In the genomic region with DNA sequence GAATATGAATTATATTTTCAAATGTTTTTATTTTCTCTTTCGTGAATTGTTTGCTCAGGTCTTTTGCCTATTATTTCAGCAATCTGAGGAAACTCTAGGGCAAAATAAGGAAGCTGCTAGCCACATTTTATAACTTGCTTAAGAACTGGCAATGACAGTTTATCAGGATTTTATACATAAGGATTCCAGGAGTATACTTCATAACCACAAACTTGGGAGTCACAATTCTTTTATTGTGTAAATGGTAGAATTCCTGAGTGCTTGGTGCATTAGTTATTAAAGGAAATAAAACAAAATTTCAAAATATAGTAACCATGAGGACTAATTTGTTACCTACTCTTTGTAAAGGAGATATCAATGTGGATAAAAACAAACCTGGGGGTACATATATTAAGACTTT, we compare ENCODE assay signal across 15 cellular contexts. TPM values are rescaled to one million over a fixed set of nuclear protein-coding genes. Genes with fewer than 3 reads are reported as not detected.
DNase-seq lines count a peak whose midpoint lies in the region; ATAC-seq and TF ChIP-seq lines count a peak whose summit lies in the region.
"Had no signal": no experiment of that assay in that cellular context is flagged by ENCODE, and none has a peak within 500 bp of the region (broad histone marks: within the 10 kb centered on the region; RNA-seq: fewer than 3 reads in every experiment).

No MANE protein-coding gene starts in this region.

- H3K4me3 Mint-ChIP-seq in CD14-positive monocyte, result no peak overlapping the region
- H3K4me3 Mint-ChIP-seq in stimulated activated effector memory CD8-positive, alpha-beta T cell treated with anti-CD3 and anti-CD28 coated beads, Interleukin-12 subunit alpha, Interleukin-12 subunit beta, amount 100 ng/mL, for 72 hours, result no peak overlapping the region
- H3K4me3 Mint-ChIP-seq: activated CD4-positive, alpha-beta T cell treated with anti-CD3 and anti-CD28 coated beads, Interleukin-2, amount 10 ng/mL, durations not matched to agents 7 days and 5 days; activated T-cell treated with anti-CD3 and anti-CD28 coated beads, Interleukin-2, amount 50 U/mL, for 24 hours; CD8-positive, alpha-beta memory T cell; dendritic cell treated with granulocyte-macrophage colony-stimulating factor and Interleukin-4, amounts not matched to agents 40 ng/mL and 50 ng/mL, for 4 days; natural killer cell had no signal

- no peaks in the 10 kb centered on the region for H3K79me2 ChIP-seq in GM23248 (ENCODE audit: insufficient read depth)
- H3K79me2 ChIP-seq in fibroblast of lung (ENCODE audit: control insufficient read depth, insufficient read depth, low read length), result no peaks in the 10 kb centered on the region

- H3K4me3 ChIP-seq in GM23248, result no peak overlapping the region
- no peak overlapping the region for H3K4me3 ChIP-seq in SK-N-MC
- no peak overlapping the region for H3K4me3 ChIP-seq in fibroblast of lung (replicated peaks in 1 of 4; ENCODE audit: control extremely low read depth in 1 of 4, insufficient read depth in 1 of 4, low read depth in 3 of 4, low read length in 4 of 4)
- H3K4me3 ChIP-seq in skeletal muscle satellite cell (ENCODE audit: low read length), result no peak overlapping the region

- no peak for ATAC-seq in GM18867 (IDR thresholded peaks at IDR 0.05; ENCODE audit: unreplicated experiment)
- ATAC-seq in stimulated activated effector memory CD8-positive, alpha-beta T cell treated with anti-CD3 and anti-CD28 coated beads, Interleukin-12 subunit alpha, Interleukin-12 subunit beta, amount 100 ng/mL, for 72 hours, result no peak
- ATAC-seq: esophagus mucosa had no signal

- H3K27me3 Mint-ChIP-seq in CD14-positive monocyte (ENCODE audit: low read depth in 3 of 3), result peaks cover 0 to 3% (median 0%) of the 10 kb centered on the region in 3 donors
- H3K27me3 Mint-ChIP-seq: dendritic cell treated with granulocyte-macrophage colony-stimulating factor and Interleukin-4, amounts not matched to agents 40 ng/mL and 50 ng/mL, for 4 days had no signal

- no peaks in the 10 kb centered on the region for H3K27me3 ChIP-seq in GM23248 (replicated peaks; ENCODE audit: insufficient read depth)
- no peaks in the 10 kb centered on the region for H3K27me3 ChIP-seq in fibroblast of lung (ENCODE audit: control insufficient read depth, insufficient read depth, low read length)
- no peaks in the 10 kb centered on the region for H3K27me3 ChIP-seq in skeletal muscle satellite cell (ENCODE audit: control insufficient read depth, insufficient read depth, low read length)

- H3K4me1 Mint-ChIP-seq in CD14-positive monocyte, result peaks cover 3% of the 10 kb centered on the region
- H3K4me1 Mint-ChIP-seq in stimulated activated effector memory CD8-positive, alpha-beta T cell treated with anti-CD3 and anti-CD28 coated beads, Interleukin-12 subunit alpha, Interleukin-12 subunit beta, amount 100 ng/mL, for 72 hours, result no peaks in the 10 kb centered on the region
- H3K4me1 Mint-ChIP-seq: activated CD4-positive, alpha-beta T cell treated with anti-CD3 and anti-CD28 coated beads, Interleukin-2, amount 10 ng/mL, durations not matched to agents 7 days and 5 days; CD8-positive, alpha-beta memory T cell; natural killer cell had no signal

- intact Hi-C loops in CD14-positive monocyte (cut with micrococcal nuclease), result loop anchor here in 1 of 2 donors (10.0 kb wide), 1 partner anchor 366 kb away; no protein-coding TSS in a partner anchor

- no peaks in the 10 kb centered on the region for H3K9me2 ChIP-seq in GM23248 (ENCODE audit: insufficient read depth)

- in situ Hi-C loops in GM23248 (cut with MboI), result no loop called here

- no peaks in the 10 kb centered on the region for H3K9me3 ChIP-seq in GM23248 (ENCODE audit: low read depth)
- H3K9me3 ChIP-seq in SK-N-MC (ENCODE audit: low read depth, low read length), result no peaks in the 10 kb centered on the region
- no peaks in the 10 kb centered on the region for H3K9me3 ChIP-seq in fibroblast of lung (ENCODE audit: control insufficient read depth, insufficient read depth, low read depth, low read length)
- H3K9me3 ChIP-seq in skeletal muscle satellite cell (replicated peaks; ENCODE audit: low read length), result no peaks in the 10 kb centered on the region

- TF ChIP-seq CTCF in fibroblast of lung (conservative IDR thresholded peaks at IDR 0.05 in 1 of 2, IDR thresholded peaks at IDR 0.05 in 1 of 2; ENCODE audit: low read depth in 1 of 2, low read length in 2 of 2) (no peak), CD14-positive monocyte (IDR thresholded peaks at IDR 0.05) (no peak)

- peak overlapping the region; percentile 85 for H3K4me2 ChIP-seq in GM23248 (ENCODE audit: unreplicated experiment)
- peak overlapping the region; percentile 23 for H3K4me2 ChIP-seq in fibroblast of lung (ENCODE audit: extremely low read depth, insufficient read depth, low read length)
- peak overlapping the region; percentile 64 for H3K4me2 ChIP-seq in skeletal muscle satellite cell (ENCODE audit: low read length)

- peaks cover 34% of the 10 kb centered on the region for H3F3A ChIP-seq in GM23248 (ENCODE audit: insufficient read depth)

- no peaks in the 10 kb centered on the region for H3K36me3 Mint-ChIP-seq in CD14-positive monocyte
- H3K36me3 Mint-ChIP-seq in stimulated activated effector memory CD8-positive, alpha-beta T cell treated with anti-CD3 and anti-CD28 coated beads, Interleukin-12 subunit alpha, Interleukin-12 subunit beta, amount 100 ng/mL, for 72 hours, result no peaks in the 10 kb centered on the region
- H3K36me3 Mint-ChIP-seq: CD8-positive, alpha-beta memory T cell; natural killer cell had no signal

- DNase-seq in GM23248 (peak; percentile 94), SK-N-MC (ENCODE audit: low read depth, low spot score) (no peak), fibroblast of lung (ENCODE audit: low read depth in 2 of 2) (peak; percentile 89 to 91), CD14-positive monocyte (ENCODE audit: low spot score) (no peak)
- no peak for DNase-seq in activated effector memory CD4-positive, alpha-beta T cell treated with Interleukin-2 at 50 U/mL for 16 hours
- DNase-seq in stimulated activated effector memory CD8-positive, alpha-beta T cell treated with anti-CD3 and anti-CD28 coated beads, Interleukin-12 subunit alpha, Interleukin-12 subunit beta, amount 100 ng/mL, for 72 hours (ENCODE audit: low spot score in 2 of 2), result no peak
- DNase-seq: activated CD4-positive, alpha-beta T cell treated with anti-CD3 and anti-CD28 coated beads, Interleukin-2, amount 10 ng/mL, durations not matched to agents 7 days and 5 days; activated T-cell treated with anti-CD3 and anti-CD28 coated beads, Interleukin-2, amount 50 U/mL, for 24 hours; CD8-positive, alpha-beta memory T cell; natural killer cell; stimulated activated CD4-positive, alpha-beta T cell treated with anti-CD3 and anti-CD28 coated beads, Interleukin-1b, Interleukin-23, amount 100 ng/mL, for 48 hours had no signal

- H3K4me1 ChIP-seq in GM23248 (ENCODE audit: insufficient read depth) (peaks cover 36% of the 10 kb centered on the region), fibroblast of lung (ENCODE audit: control insufficient read depth, extremely low read depth, insufficient read depth, low read length) (peaks cover 15% of the 10 kb centered on the region), skeletal muscle satellite cell (ENCODE audit: control insufficient read depth, insufficient read depth, low read length) (peaks cover 42% of the 10 kb centered on the region)

- no peaks in the 10 kb centered on the region for H4K20me1 ChIP-seq in GM23248 (ENCODE audit: insufficient read depth)
- H4K20me1 ChIP-seq in fibroblast of lung (ENCODE audit: control insufficient read depth, extremely low read depth, insufficient read depth, low read length), result no peaks in the 10 kb centered on the region

- H3K27ac ChIP-seq in GM23248 (peak overlapping the region; percentile 88), SK-N-MC (peak overlapping the region; percentile 98), fibroblast of lung (ENCODE audit: insufficient read depth, low read length) (peak overlapping the region; percentile 81)

- H3K36me3 ChIP-seq in GM23248 (ENCODE audit: low read depth), result no peaks in the 10 kb centered on the region
- no peaks in the 10 kb centered on the region for H3K36me3 ChIP-seq in SK-N-MC (ENCODE audit: insufficient read depth, low read length)
- no peaks in the 10 kb centered on the region for H3K36me3 ChIP-seq in fibroblast of lung (ENCODE audit: control insufficient read depth, insufficient read depth, low read length)
- no peaks in the 10 kb centered on the region for H3K36me3 ChIP-seq in skeletal muscle satellite cell (ENCODE audit: insufficient read depth, low read length)

- 11 to 17% methylated on average over 1 of the region's 1 CpG for WGBS in GM23248 (ENCODE audit: low coverage in 1 of 2, low lambda C conversion rate in 2 of 2, missing lambda C conversion rate in 2 of 2), 2 experiments

- H3K27ac Mint-ChIP-seq in CD14-positive monocyte, result no peak overlapping the region
- no peak overlapping the region for H3K27ac Mint-ChIP-seq in stimulated activated effector memory CD8-positive, alpha-beta T cell treated with anti-CD3 and anti-CD28 coated beads, Interleukin-12 subunit alpha, Interleukin-12 subunit beta, amount 100 ng/mL, for 72 hours
- H3K27ac Mint-ChIP-seq: activated CD4-positive, alpha-beta T cell treated with anti-CD3 and anti-CD28 coated beads, Interleukin-2, amount 10 ng/mL, durations not matched to agents 7 days and 5 days; activated T-cell treated with anti-CD3 and anti-CD28 coated beads, Interleukin-2, amount 50 U/mL, for 24 hours; CD8-positive, alpha-beta memory T cell; dendritic cell treated with granulocyte-macrophage colony-stimulating factor and Interleukin-4, amounts not matched to agents 40 ng/mL and 50 ng/mL, for 4 days; natural killer cell had no signal

- peaks cover 0 to 1% (median 0%) of the 10 kb centered on the region in 7 donors for H3K9me3 Mint-ChIP-seq in CD14-positive monocyte
- H3K9me3 Mint-ChIP-seq in stimulated activated effector memory CD8-positive, alpha-beta T cell treated with anti-CD3 and anti-CD28 coated beads, Interleukin-12 subunit alpha, Interleukin-12 subunit beta, amount 100 ng/mL, for 72 hours, result no peaks in the 10 kb centered on the region
- H3K9me3 Mint-ChIP-seq: activated CD4-positive, alpha-beta T cell treated with anti-CD3 and anti-CD28 coated beads, Interleukin-2, amount 10 ng/mL, durations not matched to agents 7 days and 5 days; activated T-cell treated with anti-CD3 and anti-CD28 coated beads, Interleukin-2, amount 50 U/mL, for 24 hours; CD8-positive, alpha-beta memory T cell; dendritic cell treated with granulocyte-macrophage colony-stimulating factor and Interleukin-4, amounts not matched to agents 40 ng/mL and 50 ng/mL, for 4 days; natural killer cell had no signal

- no peak overlapping the region for H2AFZ ChIP-seq in GM23248
- no peak overlapping the region for H2AFZ ChIP-seq in fibroblast of lung (ENCODE audit: low read length)

- H3K9ac ChIP-seq in GM23248, result peak overlapping the region; percentile 46
- H3K9ac ChIP-seq in SK-N-MC (ENCODE audit: insufficient read length), result no peak overlapping the region
- H3K9ac ChIP-seq in fibroblast of lung (ENCODE audit: insufficient read depth, low read length), result no peak overlapping the region
- peak overlapping the region; percentile 82 for H3K9ac ChIP-seq in skeletal muscle satellite cell (ENCODE audit: low read depth, low read length)

RNA-seq across cellular contexts. Expression of gene PALLD, which starts 54.4 kb away (rescaled TPM):
- 14.5 and 17.9 TPM in 2 replicates for total RNA-seq in GM23248 (2014; rRNA removed; shearing (Covaris generic))
- polyA plus RNA-seq in GM23248 (2016; fragmentation: Nextera tagmentation; extraction: Ambion mirVana) (30.5 and 30.6 TPM in 2 replicates), fibroblast of lung (200 and 250 TPM in 2 replicates), CD14-positive monocyte (10 to 100 TPM in 1 of 2 donors, 1 to 10 TPM in 1; 9.9 to 11.8 TPM)
- 109 and 205 TPM in 2 replicates for total RNA-seq in fibroblast of lung
- 215 and 223 TPM in 2 replicates for polyA plus RNA-seq in fibroblast of lung (2012)
- 319 and 473 TPM in 2 replicates for polyA minus RNA-seq in fibroblast of lung (ENCODE audit: low replicate concordance)
- 13.9 and 40.4 TPM in 2 replicates for total RNA-seq in skeletal muscle satellite cell (2012; rRNA removed)

Comparison
In these comparisons a context has a peak if more than half of its experiments do, and no peak if none do; other contexts are left out.
1. DNase-seq: peak in GM23248 (single experiment) and fibroblast of lung (2 of 2); none in SK-N-MC (single experiment), activated effector memory CD4-positive, alpha-beta T cell treated with Interleukin-2 at 50 U/mL for 16 hours (single experiment), CD14-positive monocyte (single experiment) and stimulated activated effector memory CD8-positive, alpha-beta T cell treated with anti-CD3 and anti-CD28 coated beads, Interleukin-12 subunit alpha, Interleukin-12 subunit beta, amount 100 ng/mL, for 72 hours (0 of 2).
2. H3K4me2 ChIP-seq: peak in every context shown above with its lines; median percentile 85 in GM23248; 64 in skeletal muscle satellite cell; 23 in fibroblast of lung.
3. H3K9ac ChIP-seq: peak in GM23248 (single experiment) and skeletal muscle satellite cell (single experiment); none in SK-N-MC (single experiment) and fibroblast of lung (single experiment).
4. Peak in every context shown above with its lines, with median percentiles within 50 percentile points of each other: H3K27ac ChIP-seq.